8 cellular contexts compared by ENCODE assay signal in the genomic region with DNA sequence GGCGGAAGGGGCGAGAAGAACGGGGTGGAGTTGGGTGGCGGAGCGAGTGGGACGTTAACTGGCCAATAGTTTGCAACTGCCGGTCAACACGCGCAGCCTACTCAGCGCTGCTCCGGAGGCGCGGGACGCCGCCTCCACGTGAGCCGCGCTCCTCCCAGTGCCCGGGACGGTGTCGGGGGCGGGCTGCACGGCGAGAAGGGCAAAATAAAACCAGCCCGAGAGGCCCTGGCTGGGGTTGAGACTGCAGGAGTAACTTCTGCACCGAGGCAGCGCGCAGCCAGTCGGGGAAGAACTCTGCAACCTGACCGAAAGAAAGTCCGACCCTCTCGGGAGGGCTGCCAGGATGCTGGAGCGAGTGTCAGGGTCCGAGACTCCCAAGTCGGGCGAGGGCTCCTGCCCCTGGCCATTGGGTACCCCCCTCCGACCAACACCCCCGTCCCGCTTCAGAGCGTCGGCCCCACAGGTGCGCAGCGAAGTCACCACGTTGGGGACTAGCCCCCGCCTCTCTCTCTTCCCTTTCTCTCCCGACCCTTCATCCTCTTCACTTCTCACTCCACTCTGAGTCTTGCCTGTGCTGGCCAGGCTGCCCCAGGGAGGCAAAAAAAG. TPM values are rescaled to one million over a fixed set of nuclear protein-coding genes. Genes with fewer than 3 reads are reported as not detected.
A peak's percentile ranks its signal among the peaks of the same experiment; 100 is the strongest.
DNase-seq lines count a peak whose midpoint lies in the region; ATAC-seq and TF ChIP-seq lines count a peak whose summit lies in the region.

No MANE protein-coding gene starts in this region.

- no peak for TF ChIP-seq CTCF in body of pancreas (IDR thresholded peaks at IDR 0.05)
- TF ChIP-seq CTCF in left lung (IDR thresholded peaks at IDR 0.05), result no peak
- TF ChIP-seq CTCF in thoracic aorta (IDR thresholded peaks at IDR 0.05), result no peak

- intact Hi-C loops in body of pancreas (cut with DNase I) (no loop called here), left lung (cut with DNase I) (no loop called here)

- 1% methylated on average over 46 of the region's 46 CpGs for WGBS in body of pancreas, 2 donors

- DNase-seq in NCI-H1694 treated with DMSO at 0.1 percent for 48 hours (lab: John Stamatoyannopoulos, UW) (peak; percentile 38), NCI-H1694 (lab: John Stamatoyannopoulos, UW) (no peak), body of pancreas (peak in 1 of 4 donors; percentile 25), left lung (peak in 1 of 2 donors; percentile 79), thoracic aorta (ENCODE audit: low spot score) (no peak), SHP77 treated with DMSO at 0.1 percent for 48 hours (lab: John Stamatoyannopoulos, UW) (no peak), LoVo (ENCODE audit: low spot score) (no peak)

- H3K27me3 ChIP-seq in body of pancreas (peaks cover 0 to 16% of the 10 kb centered on the region in 2 donors), left lung (peaks cover 19 to 40% of the 10 kb centered on the region in 2 donors), thoracic aorta (replicated peaks; ENCODE audit: insufficient read depth) (no peaks in the 10 kb centered on the region)

- peak overlapping the region in 1 of 2 donors; percentile 21 for H3K4me3 ChIP-seq in body of pancreas
- H3K4me3 ChIP-seq in left lung, result peak overlapping the region; percentile 12 to 22
- H3K4me3 ChIP-seq in thoracic aorta, result peak overlapping the region; percentile 69

- H3K27ac ChIP-seq in body of pancreas (no peak overlapping the region), left lung (no peak overlapping the region), thoracic aorta (no peak overlapping the region)

- TF ChIP-seq POLR2A in body of pancreas (IDR thresholded peaks at IDR 0.05), result no peak

- H3K36me3 ChIP-seq in body of pancreas (replicated peaks in 1 of 2; ENCODE audit: insufficient read depth in 1 of 2, low read depth in 2 of 2) (no peaks in the 10 kb centered on the region), left lung (no peaks in the 10 kb centered on the region), thoracic aorta (no peaks in the 10 kb centered on the region)

- ATAC-seq in body of pancreas, result peak; percentile 48
- peak; percentile 97 for ATAC-seq in left lung
- no peak for ATAC-seq in thoracic aorta (ENCODE audit: insufficient number of reproducible peaks, low FRiP score, low read depth)
- ATAC-seq in HG03520 (IDR thresholded peaks at IDR 0.05; ENCODE audit: unreplicated experiment), result no peak

- H3K9me3 ChIP-seq in body of pancreas (no peaks in the 10 kb centered on the region), left lung (no peaks in the 10 kb centered on the region), thoracic aorta (no peaks in the 10 kb centered on the region)

- H3K4me1 ChIP-seq in body of pancreas, result peaks cover 15% of the 10 kb centered on the region
- H3K4me1 ChIP-seq in left lung, result no peaks in the 10 kb centered on the region
- H3K4me1 ChIP-seq in thoracic aorta (ENCODE audit: control insufficient read depth in 1 of 2, low read depth in 2 of 2), result peaks cover 0 to 7% of the 10 kb centered on the region in 2 donors

RNA-seq across cellular contexts. Expression of a gene that starts 25.1 kb away (rescaled TPM):
- not detected for total RNA-seq in body of pancreas
- under 1 TPM in 1 of 2 donors, not detected in 1; 0.35 TPM for total RNA-seq in left lung
- not detected for total RNA-seq in thoracic aorta

Comparison
In these comparisons a context has a peak if more than half of its experiments do, and no peak if none do; other contexts are left out.
1. ATAC-seq: peak in body of pancreas (single experiment) and left lung (single experiment); none in thoracic aorta (single experiment) and HG03520 (single experiment).